Comparison of ENCODE assay signal across 8 cellular contexts in the genomic region with DNA sequence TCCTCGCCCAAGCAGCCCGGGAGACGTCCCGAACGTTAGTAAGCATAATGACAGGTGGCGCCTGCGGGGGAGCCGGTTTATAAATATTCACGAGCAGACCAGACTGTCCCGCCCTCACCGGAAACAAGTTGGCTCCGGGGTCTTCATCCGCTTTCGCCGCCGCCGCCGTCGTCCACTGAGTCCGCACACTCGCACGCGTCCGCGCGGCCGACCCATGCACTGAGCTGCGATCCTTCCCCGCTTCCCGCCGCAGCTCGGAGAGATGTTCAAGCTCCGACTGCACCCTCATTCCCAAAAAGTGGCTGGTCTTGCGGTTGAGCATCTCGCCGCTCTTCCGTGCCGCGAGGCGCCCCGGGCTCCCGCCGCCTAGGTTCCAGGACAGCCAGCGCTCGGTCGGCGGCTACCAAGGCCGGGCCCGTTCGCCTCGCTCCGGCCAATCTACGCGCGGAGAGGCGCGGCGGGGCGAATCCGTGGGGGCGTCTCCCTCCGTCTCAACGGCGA. TPM values are rescaled to one million over a fixed set of nuclear protein-coding genes. Genes with fewer than 3 reads are reported as not detected.
DNase-seq lines count a peak whose midpoint lies in the region; ATAC-seq, FAIRE-seq and TF ChIP-seq lines count a peak whose summit lies in the region.

No MANE protein-coding gene starts in this region.

- TF ChIP-seq CTCF in upper lobe of right lung (IDR thresholded peaks at IDR 0.05), result no peak

- DNase-seq in GM12892 (ENCODE audit: insufficient read length) (peak; percentile 58), NCI-H146 treated with DMSO at 0.1 percent for 48 hours (lab: John Stamatoyannopoulos, UW; ENCODE audit: unreplicated experiment) (peak; percentile 54), upper lobe of right lung (peak; percentile 70), NCI-H2081 treated with DMSO at 0.1 percent for 48 hours (lab: John Stamatoyannopoulos, UW) (no peak)
- peak; percentile 28 to 33 for DNase-seq in activated CD4-positive, alpha-beta T cell treated with anti-CD3 and anti-CD28 coated beads for 4 hours

- no peak for FAIRE-seq in GM12892 (lab: Jason Lieb, UNC)

- H3K27me3 ChIP-seq in endocrine pancreas (ENCODE audit: control insufficient read depth, insufficient read depth, low read length) (no peaks in the 10 kb centered on the region), muscle layer of duodenum (ENCODE audit: low read depth, low read length) (no peaks in the 10 kb centered on the region), upper lobe of right lung (no peaks in the 10 kb centered on the region)

- H3K27ac ChIP-seq in muscle layer of duodenum (ENCODE audit: low read length), result no peak overlapping the region
- H3K27ac ChIP-seq in upper lobe of right lung, result peak overlapping the region; percentile 90

- H3K9me3 ChIP-seq in endocrine pancreas (ENCODE audit: control insufficient read depth, low read length) (no peaks in the 10 kb centered on the region), muscle layer of duodenum (ENCODE audit: control insufficient read depth in 1 of 2, low read length in 2 of 2) (no peaks in the 10 kb centered on the region), upper lobe of right lung (no peaks in the 10 kb centered on the region)

- peak overlapping the region; percentile 85 for H3K9ac ChIP-seq in endocrine pancreas (ENCODE audit: control insufficient read depth, insufficient read depth, low read length)

- no peaks in the 10 kb centered on the region for H3K36me3 ChIP-seq in endocrine pancreas (ENCODE audit: control insufficient read depth, insufficient read depth, low read length)
- peaks cover 32 to 46% of the 10 kb centered on the region in 2 donors for H3K36me3 ChIP-seq in muscle layer of duodenum (ENCODE audit: control insufficient read depth in 1 of 2, insufficient read depth in 2 of 2, low read length in 2 of 2)
- H3K36me3 ChIP-seq in upper lobe of right lung, result peaks cover 43% of the 10 kb centered on the region

- no peak for TF ChIP-seq POLR2A in GM12892 (IDR thresholded peaks at IDR 0.05; ENCODE audit: low read depth, low read length)

- ATAC-seq in HG02588 (IDR thresholded peaks at IDR 0.05; ENCODE audit: unreplicated experiment) (peak; percentile 21), upper lobe of right lung (peak; percentile 40)

- H3K4me3 ChIP-seq in endocrine pancreas (ENCODE audit: control insufficient read depth, insufficient read depth, low read length), result no peak overlapping the region
- peak overlapping the region; percentile 93 to 95 for H3K4me3 ChIP-seq in muscle layer of duodenum (ENCODE audit: low read depth in 1 of 2, low read length in 2 of 2)
- peak overlapping the region; percentile 89 for H3K4me3 ChIP-seq in upper lobe of right lung

- H3K4me1 ChIP-seq in endocrine pancreas (ENCODE audit: control insufficient read depth, insufficient read depth, low read length) (peaks cover 12% of the 10 kb centered on the region), muscle layer of duodenum (ENCODE audit: control insufficient read depth in 1 of 2, insufficient read depth in 2 of 2, low read length in 2 of 2) (peaks cover 9 to 26% of the 10 kb centered on the region in 2 donors), upper lobe of right lung (peaks cover 25% of the 10 kb centered on the region)

- intact Hi-C loops in upper lobe of right lung (cut with DNase I), result loop anchor here (10.0 kb wide), 1 partner anchor 47 kb away; no protein-coding TSS in a partner anchor

RNA-seq across cellular contexts. Expression of gene CFAP119, which starts 0.4 kb away (rescaled TPM):
- 4.9 TPM for polyA plus RNA-seq in GM12892 (2012; ENCODE audit: missing spikeins)
- total RNA-seq in upper lobe of right lung, result 5.5 TPM

RNA-seq across cellular contexts. Expression of gene RNF40, which starts 0.6 kb away (rescaled TPM):
- 32.1 TPM for polyA plus RNA-seq in GM12892 (2012; ENCODE audit: missing spikeins)
- total RNA-seq in upper lobe of right lung, result 93.6 TPM

RNA-seq across cellular contexts. Expression of gene PHKG2, which starts 13.3 kb away (rescaled TPM):
- 24.4 TPM for polyA plus RNA-seq in GM12892 (2012; ENCODE audit: missing spikeins)
- total RNA-seq in upper lobe of right lung, result 26.0 TPM

RNA-seq across cellular contexts. Expression of gene ZNF629, which starts 25.5 kb away (rescaled TPM):
- polyA plus RNA-seq in GM12892 (2012; ENCODE audit: missing spikeins), result 0.30 TPM
- total RNA-seq in upper lobe of right lung, result 13.3 TPM
